19 cellular contexts compared by ENCODE assay signal in the genomic region with DNA sequence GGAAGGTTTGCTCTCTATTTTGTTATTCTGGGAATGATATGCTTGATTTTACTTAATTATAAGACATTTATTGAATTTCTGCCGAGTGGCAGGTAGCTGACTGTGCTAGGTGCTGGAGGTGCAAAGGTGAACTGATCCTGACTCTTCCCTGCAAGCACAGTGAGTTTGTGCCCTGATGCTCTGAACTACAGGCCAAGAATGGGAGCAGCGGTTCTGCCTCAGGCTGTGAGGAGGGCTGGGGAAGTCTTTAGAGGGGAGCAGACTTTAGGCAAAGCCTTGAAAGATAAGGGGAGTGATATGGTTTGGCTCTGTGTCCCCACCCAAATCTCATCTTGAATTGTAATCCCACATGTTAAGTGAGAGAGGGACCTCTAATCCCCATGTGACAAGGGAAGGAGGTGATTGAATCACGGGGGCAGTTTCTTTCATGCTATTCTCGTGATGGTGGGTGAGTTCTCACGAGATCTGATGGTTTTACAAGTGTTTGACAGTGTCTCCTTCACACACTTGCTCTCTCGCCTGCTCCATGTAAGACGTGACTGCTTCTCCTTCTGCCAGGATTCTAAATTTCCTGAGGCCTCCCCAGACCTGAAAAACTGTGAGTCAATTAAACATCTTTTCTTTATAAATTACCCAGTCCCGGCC.
A peak's percentile ranks its signal among the peaks of the same experiment; 100 is the strongest.
DNase-seq lines count a peak whose midpoint lies in the region; ATAC-seq, FAIRE-seq and TF ChIP-seq lines count a peak whose summit lies in the region.
"Had no signal": no experiment of that assay in that cellular context is flagged by ENCODE, and none has a peak within 500 bp of the region (broad histone marks: within the 10 kb centered on the region; RNA-seq: fewer than 3 reads in every experiment).

No MANE protein-coding gene starts in this region.

- intact Hi-C loops in OCI-LY7 (cut with micrococcal nuclease; ENCODE audit: unreplicated experiment) (no loop called here), sigmoid colon (cut with DNase I) (no loop called here)

- H3K4me2 ChIP-seq in OCI-LY7 (ENCODE audit: low read length) (no peak overlapping the region), keratinocyte (ENCODE audit: control insufficient read depth, extremely low read depth, insufficient read depth, low read depth, low read length) (no peak overlapping the region), smooth muscle cell (no peak overlapping the region)
- H3K4me2 ChIP-seq: BLaER1 had no signal

- H3K9me3 ChIP-seq in OCI-LY7 (ENCODE audit: low read length) (no peaks in the 10 kb centered on the region), keratinocyte (ENCODE audit: control insufficient read depth, low read depth, low read length) (no peaks in the 10 kb centered on the region), sigmoid colon (no peaks in the 10 kb centered on the region), smooth muscle cell (replicated peaks; ENCODE audit: low read depth) (no peaks in the 10 kb centered on the region)
- H3K9me3 ChIP-seq: BLaER1, SJCRH30 had no signal

- peak overlapping the region; percentile 31; the same call in 1 of the 2 replicates for H2AFZ ChIP-seq in OCI-LY7 (ENCODE audit: low read length)
- H2AFZ ChIP-seq in keratinocyte (ENCODE audit: control insufficient read depth, low read length) = no peak overlapping the region
- H2AFZ ChIP-seq in smooth muscle cell (ENCODE audit: low read depth) = no peak overlapping the region

- H3K27ac ChIP-seq in OCI-LY7 (ENCODE audit: low read depth, low read length, poor library complexity, severe bottlenecking) (no peak overlapping the region), keratinocyte (ENCODE audit: control insufficient read depth, insufficient read depth, low read length) (no peak overlapping the region), sigmoid colon (no peak overlapping the region), smooth muscle cell (ENCODE audit: low read depth) (no peak overlapping the region)
- H3K27ac ChIP-seq: BLaER1, RWPE1, SJCRH30 had no signal

- H3K79me2 ChIP-seq in OCI-LY7 (ENCODE audit: insufficient read depth, low read depth, low read length) (no peaks in the 10 kb centered on the region), keratinocyte (ENCODE audit: control insufficient read depth, insufficient read depth, low read length) (no peaks in the 10 kb centered on the region), smooth muscle cell (ENCODE audit: low read depth) (no peaks in the 10 kb centered on the region)

- WGBS in sigmoid colon, 2 donors = 77 to 86% methylated on average over 8 of the region's 8 CpGs
- WGBS in smooth muscle cell (ENCODE audit: low lambda C conversion rate) = 60% methylated on average over 8 of the region's 8 CpGs

- no peak for TF ChIP-seq POLR2A in sigmoid colon (IDR thresholded peaks at IDR 0.05)

- POLR2A ChIA-PET in OCI-LY7 (lab: Charles Lee) = interaction anchor here (0.8 kb wide), 1 partner anchor 13 kb away, joined by 3 read pairs; no protein-coding TSS in a partner anchor

- H3K9me2 ChIP-seq in OCI-LY7 (ENCODE audit: insufficient read depth, low read length) = no peaks in the 10 kb centered on the region

- peaks cover 5% of the 10 kb centered on the region for H3F3A ChIP-seq in smooth muscle cell (ENCODE audit: low read depth)

- BruUV-seq in OCI-LY7 (replicated peaks; lab: Mats Ljungman, UMichigan) = no TSS peak

- H3K4me3 ChIP-seq in OCI-LY7 (ENCODE audit: low read depth, low read length, poor library complexity, severe bottlenecking) (no peak overlapping the region), keratinocyte (ENCODE audit: control insufficient read depth in 2 of 3, extremely low read depth in 1 of 3, insufficient read depth in 2 of 3, low read depth in 1 of 3, low read length in 3 of 3) (no peak overlapping the region), sigmoid colon (no peak overlapping the region), smooth muscle cell (no peak overlapping the region)
- H3K4me3 ChIP-seq: BLaER1, SJCRH30 had no signal

- H3K27me3 ChIP-seq in keratinocyte (ENCODE audit: control insufficient read depth, extremely low read depth, insufficient read depth, low read length) (no peaks in the 10 kb centered on the region), sigmoid colon (no peaks in the 10 kb centered on the region), smooth muscle cell (ENCODE audit: low read depth) (no peaks in the 10 kb centered on the region)
- H3K27me3 ChIP-seq: BLaER1 had no signal

- CTCF ChIA-PET in OCI-LY7 (lab: Charles Lee; ENCODE audit: unreplicated experiment) = no interaction called here

- DNase-seq in NCI-H2171 treated with DMSO at 0.1 percent for 48 hours (lab: John Stamatoyannopoulos, UW) (peak; percentile 17), NCI-H2171 (lab: John Stamatoyannopoulos, UW) (no peak), OCI-LY7 (ENCODE audit: low spot score) (peak; percentile 11), keratinocyte (ENCODE audit: low read depth, low spot score) (no peak), sigmoid colon (peak; percentile 38), NCI-H1105 (lab: John Stamatoyannopoulos, UW) (no peak), smooth muscle cell (lab: John Stamatoyannopoulos, UW; ENCODE audit: unreplicated experiment) (no peak)
- DNase-seq: 8988T; CD8-positive, alpha-beta T cell; DMS79; KBM-7; MV-4-11; NCI-H146; NCI-H526 treated with DMSO at 0.1 percent for 48 hours; SJCRH30 had no signal

- no peaks in the 10 kb centered on the region for H3K4me1 ChIP-seq in OCI-LY7 (ENCODE audit: insufficient read depth, low read length, poor library complexity, severe bottlenecking)
- H3K4me1 ChIP-seq in keratinocyte (ENCODE audit: control insufficient read depth, extremely low read depth, insufficient read depth, low read length) = peaks cover 9% of the 10 kb centered on the region
- no peaks in the 10 kb centered on the region for H3K4me1 ChIP-seq in sigmoid colon
- peaks cover 13% of the 10 kb centered on the region for H3K4me1 ChIP-seq in smooth muscle cell (ENCODE audit: low read depth)

- no peak overlapping the region for H3K9ac ChIP-seq in keratinocyte (ENCODE audit: control insufficient read depth, extremely low read depth, insufficient read depth, low read length)
- no peak overlapping the region for H3K9ac ChIP-seq in smooth muscle cell (ENCODE audit: low read depth)
- H3K9ac ChIP-seq: BLaER1 had no signal

- FAIRE-seq in keratinocyte (lab: Jason Lieb, UNC) = peak; percentile 13
- FAIRE-seq: D721Med had no signal

- dilution Hi-C loops in keratinocyte (cut with MboI; ENCODE audit: extremely low pct_ligation_motif_present, low sequenced_read_pairs) = no loop called here

- no peaks in the 10 kb centered on the region for H3K36me3 ChIP-seq in OCI-LY7 (ENCODE audit: insufficient read depth, low read length)
- no peaks in the 10 kb centered on the region for H3K36me3 ChIP-seq in keratinocyte (ENCODE audit: control insufficient read depth in 2 of 2, extremely low read depth in 1 of 2, insufficient read depth in 2 of 2, low read length in 2 of 2)
- H3K36me3 ChIP-seq in sigmoid colon = no peaks in the 10 kb centered on the region
- no peaks in the 10 kb centered on the region for H3K36me3 ChIP-seq in smooth muscle cell (ENCODE audit: low read depth)
- H3K36me3 ChIP-seq: BLaER1, SJCRH30 had no signal

- ATAC-seq in GM21447 (IDR thresholded peaks at IDR 0.05; ENCODE audit: unreplicated experiment) = no peak
- ATAC-seq: CD8-positive, alpha-beta T cell had no signal

- no peak for TF ChIP-seq EP300 in sigmoid colon (IDR thresholded peaks at IDR 0.05)

- TF ChIP-seq CTCF in OCI-LY7 (conservative IDR thresholded peaks at IDR 0.05; ENCODE audit: low read length) = no peak
- TF ChIP-seq CTCF in keratinocyte (optimal IDR thresholded peaks at IDR 0.05 in 1 of 3, IDR thresholded peaks at IDR 0.05 in 1 of 3, conservative IDR thresholded peaks at IDR 0.05 in 1 of 3; ENCODE audit: extremely low read depth in 1 of 3, insufficient read depth in 2 of 3, low read length in 3 of 3) = no peak
- no peak for TF ChIP-seq CTCF in sigmoid colon (IDR thresholded peaks at IDR 0.05)
- no peak for TF ChIP-seq CTCF in smooth muscle cell (IDR thresholded peaks at IDR 0.05; ENCODE audit: borderline replicate concordance, insufficient read depth, poor library complexity, severe bottlenecking)

- no peaks in the 10 kb centered on the region for H3K9me1 ChIP-seq in keratinocyte (ENCODE audit: control insufficient read depth, extremely low read depth, insufficient read depth, low read length)

- H4K20me1 ChIP-seq in OCI-LY7 (ENCODE audit: insufficient read depth, low read length) (no peaks in the 10 kb centered on the region), keratinocyte (ENCODE audit: control insufficient read depth, extremely low read depth, insufficient read depth, low read length) (no peaks in the 10 kb centered on the region), smooth muscle cell (ENCODE audit: low read depth) (no peaks in the 10 kb centered on the region)
- H4K20me1 ChIP-seq: BLaER1 had no signal

Comparison
In these comparisons a context has a peak if more than half of its experiments do, and no peak if none do; other contexts are left out.
1. DNase-seq: peak in NCI-H2171 treated with DMSO at 0.1 percent for 48 hours (single experiment), OCI-LY7 (single experiment) and sigmoid colon (single experiment); none in NCI-H2171 (single experiment), keratinocyte (single experiment), NCI-H1105 (single experiment) and smooth muscle cell (single experiment).